Comparison of ENCODE assay signal across 15 cellular contexts in genomic region chr13:109862627-109863026, GRCh38.
DNase-seq lines count a peak whose midpoint lies in the region; ATAC-seq lines count a peak whose summit lies in the region.
"Had no signal": no experiment of that assay in that cellular context is flagged by ENCODE, and none has a peak within 500 bp of the region (broad histone marks: within the 10 kb centered on the region; RNA-seq: fewer than 3 reads in every experiment).

No MANE protein-coding gene starts in this region.

- DNase-seq in DMS53 treated with DMSO at 0.1 percent for 48 hours (lab: John Stamatoyannopoulos, UW; ENCODE audit: unreplicated experiment) (peak; percentile 13), M059J (ENCODE audit: low read depth) (peak; percentile 30), astrocyte of the hippocampus (ENCODE audit: low read depth, low spot score) (peak; percentile 26), kidney tubule cell (ENCODE audit: low spot score) (peak; percentile 68), NCI-H1436 (lab: John Stamatoyannopoulos, UW) (no peak), Karpas-422 (no peak), DMS153 treated with DMSO at 0.1 percent for 48 hours (lab: John Stamatoyannopoulos, UW; ENCODE audit: unreplicated experiment) (no peak)
- DNase-seq: activated T-cell treated with anti-CD3 and anti-CD28 coated beads, Interleukin-2, amount 50 U/mL, for 48 hours; dorsolateral prefrontal cortex; left cardiac atrium; NCI-H1092 treated with DMSO at 0.1 percent for 48 hours; NCI-H510A treated with DMSO at 0.1 percent for 48 hours; stimulated activated CD4-positive, alpha-beta T cell treated with anti-CD3 and anti-CD28 coated beads, Interleukin-1b, Interleukin-23, amount 100 ng/mL, for 48 hours; tibial artery had no signal

- H3K27me3 ChIP-seq in Karpas-422 (ENCODE audit: low read length) = no peaks in the 10 kb centered on the region
- H3K27me3 ChIP-seq: dorsolateral prefrontal cortex, tibial artery had no signal

- no peak overlapping the region for H3K27ac ChIP-seq in Karpas-422 (ENCODE audit: low read length)
- H3K27ac ChIP-seq: dorsolateral prefrontal cortex, tibial artery had no signal

- no peak overlapping the region for H3K9ac ChIP-seq in Karpas-422 (ENCODE audit: low read length)

- H4K20me1 ChIP-seq in Karpas-422 (ENCODE audit: insufficient read depth, low read depth, low read length) = no peaks in the 10 kb centered on the region

- no peak overlapping the region for H3K4me2 ChIP-seq in Karpas-422 (ENCODE audit: low read depth, low read length, poor library complexity, severe bottlenecking)

- H2AFZ ChIP-seq in Karpas-422 (ENCODE audit: low read length) = no peak overlapping the region

- no peaks in the 10 kb centered on the region for H3K4me1 ChIP-seq in Karpas-422 (ENCODE audit: low read length)
- H3K4me1 ChIP-seq: tibial artery had no signal

- H3K9me3 ChIP-seq in Karpas-422 (ENCODE audit: low read length) = no peaks in the 10 kb centered on the region
- H3K9me3 ChIP-seq: tibial artery had no signal

- H3K4me3 ChIP-seq in Karpas-422 (ENCODE audit: low read length) = no peak overlapping the region
- H3K4me3 ChIP-seq: dorsolateral prefrontal cortex, tibial artery had no signal

- no peaks in the 10 kb centered on the region for H3K36me3 ChIP-seq in Karpas-422 (ENCODE audit: insufficient read depth, low read length)
- H3K36me3 ChIP-seq: tibial artery had no signal

- ATAC-seq in GM18858 (IDR thresholded peaks at IDR 0.05; ENCODE audit: unreplicated experiment) = no peak
- ATAC-seq: left cardiac atrium had no signal

- H3K79me2 ChIP-seq in Karpas-422 (ENCODE audit: low read length) = no peaks in the 10 kb centered on the region

- H3K9me2 ChIP-seq in Karpas-422 (replicated peaks; ENCODE audit: insufficient read depth, low read length) = no peaks in the 10 kb centered on the region

Comparison
In these comparisons a context has a peak if more than half of its experiments do, and no peak if none do; other contexts are left out.
1. DNase-seq: peak in DMS53 treated with DMSO at 0.1 percent for 48 hours (single experiment), M059J (single experiment), astrocyte of the hippocampus (single experiment) and kidney tubule cell (single experiment); none in NCI-H1436 (single experiment), Karpas-422 (single experiment) and DMS153 treated with DMSO at 0.1 percent for 48 hours (single experiment).